Comparison of ENCODE assay signal across 8 cellular contexts in genomic region chr11:45233121-45233803, GRCh38. TPM values are rescaled to one million over a fixed set of nuclear protein-coding genes. Genes with fewer than 3 reads are reported as not detected.
DNase-seq lines count a peak whose midpoint lies in the region; ATAC-seq and TF ChIP-seq lines count a peak whose summit lies in the region.

No MANE protein-coding gene starts in this region.

- H3K36me3 Mint-ChIP-seq in activated CD4-positive, alpha-beta memory T cell treated with anti-CD3 and anti-CD28 coated beads, Interleukin-2, amount 10 ng/mL, durations not matched to agents 7 days and 5 days (ENCODE audit: low read depth): no peaks in the 10 kb centered on the region

- H3K36me3 ChIP-seq in effector memory CD4-positive, alpha-beta T cell (ENCODE audit: control insufficient read depth, insufficient read depth, low read length): no peaks in the 10 kb centered on the region
- no peaks in the 10 kb centered on the region for H3K36me3 ChIP-seq in mucosa of descending colon (ENCODE audit: low read depth)

- no peak overlapping the region for H3K4me3 Mint-ChIP-seq in activated CD4-positive, alpha-beta memory T cell treated with anti-CD3 and anti-CD28 coated beads, Interleukin-2, amount 10 ng/mL, durations not matched to agents 7 days and 5 days

- H3K4me1 Mint-ChIP-seq in activated CD4-positive, alpha-beta memory T cell treated with anti-CD3 and anti-CD28 coated beads, Interleukin-2, amount 10 ng/mL, durations not matched to agents 7 days and 5 days: no peaks in the 10 kb centered on the region

- POLR2A ChIA-PET in activated CD4-positive, alpha-beta memory T cell treated with anti-CD3 and anti-CD28 coated beads, Interleukin-2, amount 10 ng/mL, durations not matched to agents 7 days and 5 days (lab: Charles Lee): no interaction called here

- TF ChIP-seq CTCF in mucosa of descending colon (IDR thresholded peaks at IDR 0.05): peak; percentile 88

- peaks cover 19% of the 10 kb centered on the region for H3K27me3 Mint-ChIP-seq in activated CD4-positive, alpha-beta memory T cell treated with anti-CD3 and anti-CD28 coated beads, Interleukin-2, amount 10 ng/mL, durations not matched to agents 7 days and 5 days

- ATAC-seq in mucosa of descending colon (peak; percentile 92), GM19328 (IDR thresholded peaks at IDR 0.05; ENCODE audit: unreplicated experiment) (no peak)

- no peaks in the 10 kb centered on the region for H3K9me3 Mint-ChIP-seq in activated CD4-positive, alpha-beta memory T cell treated with anti-CD3 and anti-CD28 coated beads, Interleukin-2, amount 10 ng/mL, durations not matched to agents 7 days and 5 days

- CTCF ChIA-PET in activated CD4-positive, alpha-beta memory T cell treated with anti-CD3 and anti-CD28 coated beads, Interleukin-2, amount 10 ng/mL, durations not matched to agents 7 days and 5 days (lab: Charles Lee): interaction anchor here (1.0 to 1.5 kb wide), 7 partner anchors 10 to 123 kb away, joined by 3 to 8 read pairs (median 5); no protein-coding TSS in a partner anchor

- no peaks in the 10 kb centered on the region for H3K4me1 ChIP-seq in effector memory CD4-positive, alpha-beta T cell (ENCODE audit: control insufficient read depth, insufficient read depth, low read length, poor library complexity, severe bottlenecking)
- H3K4me1 ChIP-seq in mucosa of descending colon (ENCODE audit: low read depth): no peaks in the 10 kb centered on the region

- no peaks in the 10 kb centered on the region for H3K27me3 ChIP-seq in effector memory CD4-positive, alpha-beta T cell (replicated peaks; ENCODE audit: control insufficient read depth, insufficient read depth, low read length, poor library complexity, severe bottlenecking)

- intact Hi-C loops in mucosa of descending colon (cut with DNase I, micrococcal nuclease): no loop called here

- H3K27ac Mint-ChIP-seq in activated CD4-positive, alpha-beta memory T cell treated with anti-CD3 and anti-CD28 coated beads, Interleukin-2, amount 10 ng/mL, durations not matched to agents 7 days and 5 days: no peak overlapping the region

- no peaks in the 10 kb centered on the region for H3K9me3 ChIP-seq in effector memory CD4-positive, alpha-beta T cell (ENCODE audit: control insufficient read depth, low read length)
- H3K9me3 ChIP-seq in mucosa of descending colon: no peaks in the 10 kb centered on the region

- no peak overlapping the region for H3K4me3 ChIP-seq in effector memory CD4-positive, alpha-beta T cell (ENCODE audit: insufficient read depth, low read depth, low read length, poor library complexity, severe bottlenecking)
- no peak overlapping the region for H3K4me3 ChIP-seq in mucosa of descending colon

- peak; percentile 24 for DNase-seq in GDM1 (lab: John Stamatoyannopoulos, UW)
- peak; percentile 40 for DNase-seq in HCEC 1CT
- DNase-seq in NCI-H526 treated with DMSO at 0.1 percent for 48 hours (lab: John Stamatoyannopoulos, UW): peak; percentile 44
- peak; percentile 68 for DNase-seq in activated CD4-positive, alpha-beta memory T cell treated with anti-CD3 and anti-CD28 coated beads, Interleukin-2, amount 10 ng/mL, durations not matched to agents 7 days and 5 days
- peak in 2 of 3 donors; percentile 12 to 38 for DNase-seq in effector memory CD4-positive, alpha-beta T cell
- peak; percentile 65 to 85 (median 82) for DNase-seq in mucosa of descending colon
- DNase-seq in stimulated activated CD8-positive, alpha-beta memory T cell treated with anti-CD3 and anti-CD28 coated beads, Interleukin-7, amount 100 ng/mL, for 1 hour (ENCODE audit: low read depth in 2 of 2): peak; percentile 24 to 29

- no peak overlapping the region for H3K27ac ChIP-seq in effector memory CD4-positive, alpha-beta T cell (ENCODE audit: insufficient read depth, low read length, poor library complexity, severe bottlenecking)

RNA-seq across cellular contexts. Expression of gene SYT13, which starts 52.9 kb away (rescaled TPM):
- total RNA-seq in activated CD4-positive, alpha-beta memory T cell treated with anti-CD3 and anti-CD28 coated beads, Interleukin-2, amount 10 ng/mL, durations not matched to agents 7 days and 5 days: not detected
- total RNA-seq in mucosa of descending colon: 10 to 100 TPM in 2 of 3 donors, 1 to 10 TPM in 1; 7.5 to 28.6 (median 22.7) TPM

Comparison
In these comparisons a context has a peak if more than half of its experiments do, and no peak if none do; other contexts are left out.
1. DNase-seq: peak in every context shown above with its lines; median percentile 82 in mucosa of descending colon; 68 in activated CD4-positive, alpha-beta memory T cell treated with anti-CD3 and anti-CD28 coated beads, Interleukin-2, amount 10 ng/mL, durations not matched to agents 7 days and 5 days; 44 in NCI-H526 treated with DMSO at 0.1 percent for 48 hours; 40 in HCEC 1CT; 26 in stimulated activated CD8-positive, alpha-beta memory T cell treated with anti-CD3 and anti-CD28 coated beads, Interleukin-7, amount 100 ng/mL, for 1 hour; 25 in effector memory CD4-positive, alpha-beta T cell; 24 in GDM1.
2. RNA of gene SYT13, which starts 52.9 kb away (total RNA-seq): 7.5 to 28.6 TPM in mucosa of descending colon; not detected in activated CD4-positive, alpha-beta memory T cell treated with anti-CD3 and anti-CD28 coated beads, Interleukin-2, amount 10 ng/mL, durations not matched to agents 7 days and 5 days; every median in the first group is over 4 times any median in the second.